In the genomic region with DNA sequence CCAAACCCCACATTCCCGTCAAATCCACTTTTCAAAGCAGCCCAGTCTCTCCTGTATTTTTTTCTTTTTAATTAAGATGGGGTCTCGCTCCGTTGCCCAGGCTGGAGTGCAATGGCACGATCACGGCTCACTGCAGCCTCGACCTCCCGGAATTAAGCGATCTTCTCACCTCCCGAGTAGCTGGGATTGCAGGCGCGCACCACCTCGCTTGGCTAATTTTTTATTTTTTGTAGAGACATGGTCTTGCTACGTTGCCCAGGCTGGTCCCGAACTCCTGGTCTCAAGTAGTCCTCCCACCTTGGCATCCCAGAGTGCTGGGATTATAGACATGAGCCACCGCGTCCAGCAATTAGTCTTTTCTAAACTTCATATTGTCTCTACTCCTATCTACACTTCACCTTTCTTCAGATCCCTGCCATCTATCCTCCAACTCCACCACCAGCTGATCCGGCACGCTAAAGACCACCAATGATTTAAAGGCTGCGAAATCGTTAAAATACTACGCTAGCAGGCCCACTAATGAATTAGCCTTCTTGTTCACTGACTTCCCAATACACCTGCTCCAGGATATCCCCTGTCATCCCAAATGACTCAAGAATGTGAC, we compare ENCODE assay signal across 8 cellular contexts. TPM values are rescaled to one million over a fixed set of nuclear protein-coding genes. Genes with fewer than 3 reads are reported as not detected.
DNase-seq lines count a peak whose midpoint lies in the region; ATAC-seq and TF ChIP-seq lines count a peak whose summit lies in the region.

No MANE protein-coding gene starts in this region.

- no peak for ATAC-seq in HG02884 (IDR thresholded peaks at IDR 0.05; ENCODE audit: unreplicated experiment)

- TF ChIP-seq CTCF in 22Rv1 (IDR thresholded peaks at IDR 0.05) (no peak), colonic mucosa (IDR thresholded peaks at IDR 0.05) (no peak)

- H4K20me1 ChIP-seq in Karpas-422 (ENCODE audit: insufficient read depth, low read depth, low read length): no peaks in the 10 kb centered on the region

- H3K9ac ChIP-seq in Karpas-422 (ENCODE audit: low read length): peak overlapping the region; percentile 82
- peak overlapping the region; percentile 68 to 76 for H3K9ac ChIP-seq in colonic mucosa (ENCODE audit: low read depth in 2 of 2, low read length in 2 of 2)
- H3K9ac ChIP-seq in mucosa of stomach (ENCODE audit: low read length): peak overlapping the region; percentile 66

- H3K27me3 ChIP-seq in Karpas-422 (ENCODE audit: low read length) (no peaks in the 10 kb centered on the region), colonic mucosa (no peaks in the 10 kb centered on the region), mucosa of stomach (ENCODE audit: control insufficient read depth, insufficient read depth, low read length) (no peaks in the 10 kb centered on the region)

- H2AFZ ChIP-seq in Karpas-422 (ENCODE audit: low read length): peak overlapping the region; percentile 94; the same call in 1 of the 2 replicates

- H3K4me3 ChIP-seq in Karpas-422 (ENCODE audit: low read length) (peak overlapping the region; percentile 97), colonic mucosa (peak overlapping the region; percentile 97), mucosa of stomach (ENCODE audit: low read length) (peak overlapping the region; percentile 39)

- H3K9me3 ChIP-seq in Karpas-422 (ENCODE audit: low read length) (no peaks in the 10 kb centered on the region), colonic mucosa (no peaks in the 10 kb centered on the region), mucosa of stomach (ENCODE audit: control insufficient read depth, low read length) (no peaks in the 10 kb centered on the region)

- DNase-seq in Karpas-422 (no peak), colonic mucosa (no peak), NCI-H1092 treated with DMSO at 0.1 percent for 48 hours (lab: John Stamatoyannopoulos, UW) (no peak), iPS-NIHi7 (ENCODE audit: extremely low spot score) (no peak)
- DNase-seq in stimulated activated CD4-positive, alpha-beta T cell treated with anti-CD3 and anti-CD28 coated beads, Interleukin-12 subunit alpha, Interleukin-12 subunit beta, amount 100 ng/mL, for 4 hours: no peak

- H3K27ac ChIP-seq in 22Rv1: peak overlapping the region; percentile 73
- H3K27ac ChIP-seq in Karpas-422 (ENCODE audit: low read length): peak overlapping the region; percentile 35; the same call in 1 of the 2 replicates
- H3K27ac ChIP-seq in colonic mucosa: peak overlapping the region; percentile 34

- peak overlapping the region; percentile 69 for H3K4me2 ChIP-seq in Karpas-422 (ENCODE audit: low read depth, low read length, poor library complexity, severe bottlenecking)

- H3K36me3 ChIP-seq in Karpas-422 (ENCODE audit: insufficient read depth, low read length) (peaks cover 27% of the 10 kb centered on the region), colonic mucosa (no peaks in the 10 kb centered on the region), mucosa of stomach (ENCODE audit: control insufficient read depth, insufficient read depth, low read length) (no peaks in the 10 kb centered on the region)

- H3K9me2 ChIP-seq in Karpas-422 (replicated peaks; ENCODE audit: insufficient read depth, low read length): no peaks in the 10 kb centered on the region

- intact Hi-C loops in colonic mucosa (cut with DNase I): no loop called here

- H3K4me1 ChIP-seq in Karpas-422 (ENCODE audit: low read length): peaks cover 44% of the 10 kb centered on the region
- peaks cover 4% of the 10 kb centered on the region for H3K4me1 ChIP-seq in colonic mucosa
- peaks cover 5% of the 10 kb centered on the region for H3K4me1 ChIP-seq in mucosa of stomach (ENCODE audit: control insufficient read depth, insufficient read depth, low read length)

- peaks cover 52% of the 10 kb centered on the region for H3K79me2 ChIP-seq in Karpas-422 (ENCODE audit: low read length)

RNA-seq across cellular contexts. Expression of a gene that starts 0.5 kb away (rescaled TPM):
- total RNA-seq in Karpas-422 (2014; rRNA removed; shearing (Covaris generic); ENCODE audit: low replicate concordance): 27.8 and 37.3 TPM in 2 replicates
- total RNA-seq in colonic mucosa: 10 to 100 TPM; 21.1 to 23.0 TPM

RNA-seq across cellular contexts. Expression of a gene that starts 37.5 kb away (rescaled TPM):
- 40.8 and 47.2 TPM in 2 replicates for total RNA-seq in Karpas-422 (2014; rRNA removed; shearing (Covaris generic); ENCODE audit: low replicate concordance)
- 10 to 100 TPM; 15.3 to 21.4 TPM for total RNA-seq in colonic mucosa

RNA-seq across cellular contexts. Expression of a gene that starts 44.1 kb away (rescaled TPM):
- total RNA-seq in Karpas-422 (2014; rRNA removed; shearing (Covaris generic); ENCODE audit: low replicate concordance): 8.3 and 9.0 TPM in 2 replicates
- 10 to 100 TPM; 50.0 to 58.4 TPM for total RNA-seq in colonic mucosa

RNA-seq across cellular contexts. Expression of a gene that starts 56.6 kb away (rescaled TPM):
- total RNA-seq in Karpas-422 (2014; rRNA removed; shearing (Covaris generic); ENCODE audit: low replicate concordance): 65.1 and 121 TPM in 2 replicates
- 10 to 100 TPM; 20.6 to 21.5 TPM for total RNA-seq in colonic mucosa

Comparison
In these comparisons a context has a peak if more than half of its experiments do, and no peak if none do; other contexts are left out.
1. H3K4me3 ChIP-seq: peak in every context shown above with its lines; median percentile 97 in Karpas-422; 97 in colonic mucosa; 39 in mucosa of stomach.